21 cellular contexts compared by ENCODE assay signal in genomic region chr1:2183937-2184334, GRCh38. TPM values are rescaled to one million over a fixed set of nuclear protein-coding genes. Genes with fewer than 3 reads are reported as not detected.
DNase-seq lines count a peak whose midpoint lies in the region; ATAC-seq, FAIRE-seq and TF ChIP-seq lines count a peak whose summit lies in the region.
"Had no signal": no experiment of that assay in that cellular context is flagged by ENCODE, and none has a peak within 500 bp of the region (broad histone marks: within the 10 kb centered on the region; RNA-seq: fewer than 3 reads in every experiment).

No MANE protein-coding gene starts in this region.

- no peak overlapping the region for H4K91ac ChIP-seq in neuronal stem cell (ENCODE audit: low read depth, low read length, poor library complexity)

- no peak for TF ChIP-seq EP300 in HepG2 (IDR thresholded peaks at IDR 0.05; ENCODE audit: low read depth in 2 of 2, low read length in 2 of 2)
- no peak for TF ChIP-seq EP300 in HepG2 (CRISPR knock-in tag; IDR thresholded peaks at IDR 0.05; ENCODE audit: borderline replicate concordance)

- no peak for TF ChIP-seq CTCF in HepG2 (CRISPR knock-in tag; IDR thresholded peaks at IDR 0.05)
- TF ChIP-seq CTCF in right lobe of liver (IDR thresholded peaks at IDR 0.05), result no peak
- TF ChIP-seq CTCF in brain (conservative IDR thresholded peaks at IDR 0.05), result no peak
- TF ChIP-seq CTCF in vagina (IDR thresholded peaks at IDR 0.05), result no peak

- peak overlapping the region; percentile 73 for H3K23ac ChIP-seq in neuronal stem cell (ENCODE audit: low read depth, low read length, poor library complexity)

- H3K79me1 ChIP-seq in neuronal stem cell (ENCODE audit: low read depth, low read length), result peaks cover 11% of the 10 kb centered on the region

- TF ChIP-seq POLR2A in HepG2 (IDR thresholded peaks at IDR 0.05; ENCODE audit: insufficient read depth in 1 of 2, low read depth in 2 of 2, low read length in 2 of 2), result no peak
- TF ChIP-seq POLR2A in right lobe of liver (IDR thresholded peaks at IDR 0.05), result no peak
- TF ChIP-seq POLR2A in vagina (IDR thresholded peaks at IDR 0.05), result no peak
- no peak for TF ChIP-seq POLR2A in GM18505 (IDR thresholded peaks at IDR 0.05; ENCODE audit: borderline replicate concordance, extremely low read depth, insufficient read depth, insufficient read length)

- in situ Hi-C loops in HepG2 (cut with HindIII; ENCODE audit: extremely low pct_ligation_motif_present, low pct_unique_long_range_greater_than_20kb), result loop anchor here (25.0 kb wide), 1 partner anchor 328 kb away; no protein-coding TSS in a partner anchor

- H2AFZ ChIP-seq in HepG2 (ENCODE audit: low read length) (no peak overlapping the region), neuronal stem cell (ENCODE audit: low read length) (no peak overlapping the region)
- H2AFZ ChIP-seq: GM23338 had no signal

- H3K9me3 ChIP-seq in HepG2 (ENCODE audit: low read length), result no peaks in the 10 kb centered on the region
- H3K9me3 ChIP-seq in right lobe of liver, result no peaks in the 10 kb centered on the region
- H3K9me3 ChIP-seq in neuronal stem cell (replicated peaks in 1 of 2; ENCODE audit: control insufficient read depth in 2 of 2, insufficient read depth in 1 of 2, low read depth in 1 of 2, low read length in 2 of 2), result peaks cover 0 to 2% of the 10 kb centered on the region in 2 donors
- no peaks in the 10 kb centered on the region for H3K9me3 ChIP-seq in vagina
- H3K9me3 ChIP-seq: BLaER1 had no signal

- H3K27ac ChIP-seq in HepG2 (ENCODE audit: extremely low read length, insufficient read depth, low read length) (no peak overlapping the region), right lobe of liver (no peak overlapping the region), neuronal stem cell (replicated peaks; ENCODE audit: low read length) (no peak overlapping the region), vagina (no peak overlapping the region)
- H3K27ac ChIP-seq: BLaER1, HL-60 had no signal

- no peaks in the 10 kb centered on the region for H3K27me3 Mint-ChIP-seq in brain
- H3K27me3 Mint-ChIP-seq: CD4-positive, alpha-beta memory T cell; IgD-negative memory B cell had no signal

- ATAC-seq in HepG2 (no peak), right lobe of liver (no peak), GM18505 (IDR thresholded peaks at IDR 0.05; ENCODE audit: unreplicated experiment) (no peak)
- ATAC-seq: GM12878, GM23338 had no signal

- no peak overlapping the region for H3K4me2 ChIP-seq in HepG2 (ENCODE audit: low read depth, low read length)
- H3K4me2 ChIP-seq in neuronal stem cell (ENCODE audit: insufficient read depth, low read length, poor library complexity, severe bottlenecking), result no peak overlapping the region
- H3K4me2 ChIP-seq: BLaER1, GM23338 had no signal

- H3K36me3 ChIP-seq in HepG2 (replicated peaks in 1 of 2; ENCODE audit: control insufficient read depth in 1 of 2, insufficient read depth in 2 of 2, low read length in 2 of 2) (peaks cover 5 to 19% of the 10 kb centered on the region in 2 experiments), right lobe of liver (no peaks in the 10 kb centered on the region), neuronal stem cell (replicated peaks in 1 of 2; ENCODE audit: control insufficient read depth in 2 of 2, insufficient read depth in 2 of 2, low read length in 2 of 2) (peaks cover 11 to 27% of the 10 kb centered on the region in 2 donors), vagina (peaks cover 0 to 4% of the 10 kb centered on the region in 2 donors)

- H2BK15ac ChIP-seq in neuronal stem cell (ENCODE audit: low read length), result no peak overlapping the region

- no peak overlapping the region for H4K8ac ChIP-seq in neuronal stem cell (ENCODE audit: low read depth, low read length)

- CTCF ChIA-PET in HepG2 (lab: Yijun Ruan, JAX; ENCODE audit: low intra/inter-chr PET ratio, low total read pairs), result no interaction called here

- peak overlapping the region; percentile 82 for H3K14ac ChIP-seq in neuronal stem cell (ENCODE audit: low read length)

- H3K4me1 ChIP-seq in HepG2 (ENCODE audit: insufficient read depth, low read length), result peaks cover under 1% of the 10 kb centered on the region
- H3K4me1 ChIP-seq in right lobe of liver, result no peaks in the 10 kb centered on the region
- H3K4me1 ChIP-seq in neuronal stem cell (ENCODE audit: control insufficient read depth in 2 of 2, insufficient read depth in 1 of 2, low read depth in 1 of 2, low read length in 2 of 2), result no peaks in the 10 kb centered on the region
- peaks cover 1% of the 10 kb centered on the region for H3K4me1 ChIP-seq in vagina

- H3K4me1 Mint-ChIP-seq in brain, result peaks cover 10% of the 10 kb centered on the region
- H3K4me1 Mint-ChIP-seq: GM23338 had no signal

- no peaks in the 10 kb centered on the region for H3K79me2 ChIP-seq in HepG2 (ENCODE audit: insufficient read depth, low read length)

- H3K36me3 Mint-ChIP-seq in brain, result peaks cover 25% of the 10 kb centered on the region

- H4K20me1 ChIP-seq in HepG2 (ENCODE audit: insufficient read depth, low read length), result no peaks in the 10 kb centered on the region

- H2AK5ac ChIP-seq in neuronal stem cell (ENCODE audit: low read depth, low read length), result no peak overlapping the region

- H3K9ac ChIP-seq in HepG2 (ENCODE audit: insufficient read depth, low read depth, low read length) (no peak overlapping the region), neuronal stem cell (ENCODE audit: low read depth, low read length, poor library complexity) (no peak overlapping the region)
- H3K9ac ChIP-seq: BLaER1 had no signal

- H3K4me3 ChIP-seq in HepG2 (replicated peaks in 1 of 3; ENCODE audit: insufficient read depth in 1 of 3, low read depth in 2 of 3, low read length in 3 of 3), result no peak overlapping the region
- H3K4me3 ChIP-seq in right lobe of liver, result no peak overlapping the region
- H3K4me3 ChIP-seq in neuronal stem cell (ENCODE audit: low read length in 2 of 2), result no peak overlapping the region
- no peak overlapping the region for H3K4me3 ChIP-seq in vagina
- H3K4me3 ChIP-seq: BLaER1, GM12878, GM23338 had no signal

- H2BK12ac ChIP-seq in neuronal stem cell (ENCODE audit: low read length), result no peak overlapping the region

- H3K9me3 Mint-ChIP-seq in brain, result no peaks in the 10 kb centered on the region
- H3K9me3 Mint-ChIP-seq: GM23338, HFFc6, IgD-negative memory B cell had no signal

- no TSS peak for BruUV-seq in HepG2 (replicated peaks; lab: Mats Ljungman, UMichigan)

- H3K27ac Mint-ChIP-seq in brain, result peak overlapping the region in 3 of 5 experiments; percentile 14 to 35 (median 24)
- H3K27ac Mint-ChIP-seq: GM23338, HFFc6 had no signal

- TF ChIP-seq RAD21 in HepG2 (CRISPR knock-in tag; IDR thresholded peaks at IDR 0.05), result no peak

- no peak overlapping the region for H3K4ac ChIP-seq in neuronal stem cell (ENCODE audit: low read length)

- POLR2A ChIA-PET in HepG2 (lab: Yijun Ruan, JAX), result no interaction called here

- intact Hi-C loops in HepG2 (cut with micrococcal nuclease; ENCODE audit: unreplicated experiment), result no loop called here
- intact Hi-C loops in right lobe of liver (cut with DNase I), result no loop called here
- intact Hi-C loops in vagina (cut with DNase I), result no loop called here

- no peak overlapping the region for H2BK5ac ChIP-seq in neuronal stem cell (ENCODE audit: low read length)

- H3K18ac ChIP-seq in neuronal stem cell (ENCODE audit: low read length), result peak overlapping the region; percentile 80

- no peaks in the 10 kb centered on the region for H3K27me3 ChIP-seq in HepG2 (ENCODE audit: control insufficient read depth in 1 of 2, insufficient read depth in 2 of 2, low read length in 2 of 2)
- no peaks in the 10 kb centered on the region for H3K27me3 ChIP-seq in right lobe of liver
- no peaks in the 10 kb centered on the region for H3K27me3 ChIP-seq in neuronal stem cell (ENCODE audit: control insufficient read depth in 3 of 3, insufficient read depth in 3 of 3, low read depth in 1 of 3, low read length in 3 of 3)
- no peaks in the 10 kb centered on the region for H3K27me3 ChIP-seq in vagina
- H3K27me3 ChIP-seq: BLaER1 had no signal

- 100% methylated on average over 1 of the region's 15 CpGs for WGBS in HepG2 (ENCODE audit: low lambda C conversion rate)
- WGBS in right lobe of liver (ENCODE audit: insufficient coverage, low coverage, low lambda C conversion rate, missing lambda C conversion rate), result 100% methylated on average over 3 of the region's 15 CpGs
- WGBS in neuronal stem cell (ENCODE audit: extremely low coverage in 2 of 2, insufficient read length in 2 of 2, insufficient replicate concordance in 1 of 2), 2 donors, result no CpG with 5 or more reads among the region's 15 CpGs

- H3K4me3 Mint-ChIP-seq in brain, result no peak overlapping the region
- H3K4me3 Mint-ChIP-seq: CD14-positive monocyte; CD4-positive, alpha-beta memory T cell; GM23338; HFFc6; IgD-negative memory B cell had no signal

- no peak for FAIRE-seq in HepG2 (lab: Jason Lieb, UNC)
- FAIRE-seq: GM12878, GM18507, H54 had no signal

- H2BK120ac ChIP-seq in neuronal stem cell (ENCODE audit: low read depth, low read length), result no peak overlapping the region

- no peak for DNase-seq in HepG2 (ENCODE audit: low spot score)
- no peak for DNase-seq in right lobe of liver
- DNase-seq in cerebellum (ENCODE audit: low spot score), result peak; percentile 78
- DNase-seq in neuronal stem cell (ENCODE audit: low spot score), result no peak
- DNase-seq in vagina (ENCODE audit: extremely low spot score in 2 of 2), result no peak
- no peak for DNase-seq in NCI-H128 (lab: John Stamatoyannopoulos, UW; ENCODE audit: unreplicated experiment)
- DNase-seq: 8988T; CD4-positive, alpha-beta memory T cell; DMS79 treated with DMSO at 0.1 percent for 48 hours; HCEC 1CT; HFFc6 had no signal

RNA-seq across cellular contexts. Expression of gene FAAP20, which starts 10.6 kb away (rescaled TPM):
- 10.4 and 10.8 TPM in 2 replicates for total RNA-seq in HepG2 (2016; rRNA removed; fragmentation: Illumina TruSeq; extraction: Trizol)
- 25.8 and 31.3 TPM in 2 replicates for total RNA-seq in HepG2 (2016; cell fraction: cytosol; rRNA removed; fragmentation: Illumina TruSeq; extraction: Trizol; ENCODE audit: low read depth)
- total RNA-seq in HepG2 (2016; cell fraction: insoluble cytoplasmic fraction; rRNA removed; fragmentation: Illumina TruSeq; extraction: Trizol), result 9.1 and 10.5 TPM in 2 replicates
- 30.5 and 36.7 TPM in 2 replicates for total RNA-seq in HepG2 (2016; cell fraction: membrane; rRNA removed; fragmentation: Illumina TruSeq; extraction: Trizol)
- total RNA-seq in HepG2 (2016; cell fraction: nucleus; rRNA removed; fragmentation: Illumina TruSeq; extraction: Trizol), result 7.4 and 9.0 TPM in 2 replicates
- polyA plus RNA-seq in HepG2 (2011; rRNA removed), result 9.6 and 14.4 TPM in 2 replicates
- polyA plus RNA-seq in HepG2 (2011; cell fraction: cytosol; rRNA removed), result 8.7 and 21.7 TPM in 2 replicates
- 37.4 and 44.6 TPM in 2 replicates for polyA plus RNA-seq in HepG2 (2011; cell fraction: nucleus; rRNA removed)
- polyA plus RNA-seq in HepG2 (2012), result 24.2 and 24.5 TPM in 2 replicates
- 237 and 239 TPM in 2 replicates for polyA plus RNA-seq in HepG2 (2016; cell fraction: cytosol; fragmentation: Illumina TruSeq; extraction: Trizol; ENCODE audit: low read depth)
- polyA plus RNA-seq in HepG2 (2016; cell fraction: insoluble cytoplasmic fraction; fragmentation: Illumina TruSeq; extraction: Trizol; ENCODE audit: low read depth), result 38.7 and 46.2 TPM in 2 replicates
- 156 and 163 TPM in 2 replicates for polyA plus RNA-seq in HepG2 (2016; cell fraction: membrane; fragmentation: Illumina TruSeq; extraction: Trizol; ENCODE audit: low read depth)
- 44.5 and 50.9 TPM in 2 replicates for polyA plus RNA-seq in HepG2 (2016; cell fraction: nucleus; fragmentation: Illumina TruSeq; extraction: Trizol; ENCODE audit: insufficient read depth, low read depth)
- polyA minus RNA-seq in HepG2 (2011; rRNA and poly(A)+ RNA removed; ENCODE audit: low replicate concordance), result 3.5 and 6.2 TPM in 2 replicates
- 5.6 and 7.3 TPM in 2 replicates for polyA minus RNA-seq in HepG2 (2011; cell fraction: cytosol; rRNA and poly(A)+ RNA removed)
- polyA minus RNA-seq in HepG2 (2011; cell fraction: nucleus; rRNA and poly(A)+ RNA removed), result 6.3 and 6.6 TPM in 2 replicates
- total RNA-seq in right lobe of liver, result 10 to 100 TPM; 18.9 to 26.0 (median 24.4) TPM
- 112 TPM for polyA plus RNA-seq in brain (ENCODE audit: insufficient read depth, low read depth, low replicate concordance)
- 14.0 TPM for total RNA-seq in cerebellum
- polyA plus RNA-seq in neuronal stem cell (2013, experiment 1 of 2), result 108 TPM
- 108 TPM for polyA plus RNA-seq in neuronal stem cell (2013, experiment 2 of 2)
- total RNA-seq in vagina, result 92.3 TPM

RNA-seq across cellular contexts. Expression of gene SKI, which starts 44.2 kb away (rescaled TPM):
- 6.9 and 9.6 TPM in 2 replicates for total RNA-seq in HepG2 (2016; rRNA removed; fragmentation: Illumina TruSeq; extraction: Trizol)
- total RNA-seq in HepG2 (2016; cell fraction: cytosol; rRNA removed; fragmentation: Illumina TruSeq; extraction: Trizol; ENCODE audit: low read depth), result 3.4 and 6.3 TPM in 2 replicates
- total RNA-seq in HepG2 (2016; cell fraction: insoluble cytoplasmic fraction; rRNA removed; fragmentation: Illumina TruSeq; extraction: Trizol), result 7.7 and 7.9 TPM in 2 replicates
- total RNA-seq in HepG2 (2016; cell fraction: membrane; rRNA removed; fragmentation: Illumina TruSeq; extraction: Trizol), result 4.6 and 5.7 TPM in 2 replicates
- 10.6 and 12.2 TPM in 2 replicates for total RNA-seq in HepG2 (2016; cell fraction: nucleus; rRNA removed; fragmentation: Illumina TruSeq; extraction: Trizol)
- polyA plus RNA-seq in HepG2 (2011; rRNA removed), result 4.7 and 5.9 TPM in 2 replicates
- 3.8 and 4.2 TPM in 2 replicates for polyA plus RNA-seq in HepG2 (2011; cell fraction: cytosol; rRNA removed)
- 20.3 and 21.2 TPM in 2 replicates for polyA plus RNA-seq in HepG2 (2011; cell fraction: nucleus; rRNA removed)
- 10.1 and 12.3 TPM in 2 replicates for polyA plus RNA-seq in HepG2 (2012)
- 0.60 and 0.83 TPM in 2 replicates for polyA plus RNA-seq in HepG2 (2016; cell fraction: cytosol; fragmentation: Illumina TruSeq; extraction: Trizol; ENCODE audit: low read depth)
- 16.7 and 23.3 TPM in 2 replicates for polyA plus RNA-seq in HepG2 (2016; cell fraction: insoluble cytoplasmic fraction; fragmentation: Illumina TruSeq; extraction: Trizol; ENCODE audit: low read depth)
- 3.7 and 4.4 TPM in 2 replicates for polyA plus RNA-seq in HepG2 (2016; cell fraction: membrane; fragmentation: Illumina TruSeq; extraction: Trizol; ENCODE audit: low read depth)
- 33.8 and 34.3 TPM in 2 replicates for polyA plus RNA-seq in HepG2 (2016; cell fraction: nucleus; fragmentation: Illumina TruSeq; extraction: Trizol; ENCODE audit: insufficient read depth, low read depth)
- polyA minus RNA-seq in HepG2 (2011; rRNA and poly(A)+ RNA removed; ENCODE audit: low replicate concordance), result 4.4 and 14.7 TPM in 2 replicates
- 16.7 and 22.2 TPM in 2 replicates for polyA minus RNA-seq in HepG2 (2011; cell fraction: cytosol; rRNA and poly(A)+ RNA removed)
- 10.9 and 12.1 TPM in 2 replicates for polyA minus RNA-seq in HepG2 (2011; cell fraction: nucleus; rRNA and poly(A)+ RNA removed)
- total RNA-seq in right lobe of liver, result 10 to 100 TPM; 23.7 to 84.8 (median 31.4) TPM
- polyA plus RNA-seq in brain (ENCODE audit: insufficient read depth, low read depth, low replicate concordance), result 48.5 TPM
- total RNA-seq in cerebellum, result 23.4 TPM
- polyA plus RNA-seq in neuronal stem cell (2013, experiment 1 of 2), result 37.5 TPM
- polyA plus RNA-seq in neuronal stem cell (2013, experiment 2 of 2), result 41.3 TPM
- total RNA-seq in vagina, result 53.8 TPM
